ENCODE assay signal across 13 cellular contexts in the genomic region with DNA sequence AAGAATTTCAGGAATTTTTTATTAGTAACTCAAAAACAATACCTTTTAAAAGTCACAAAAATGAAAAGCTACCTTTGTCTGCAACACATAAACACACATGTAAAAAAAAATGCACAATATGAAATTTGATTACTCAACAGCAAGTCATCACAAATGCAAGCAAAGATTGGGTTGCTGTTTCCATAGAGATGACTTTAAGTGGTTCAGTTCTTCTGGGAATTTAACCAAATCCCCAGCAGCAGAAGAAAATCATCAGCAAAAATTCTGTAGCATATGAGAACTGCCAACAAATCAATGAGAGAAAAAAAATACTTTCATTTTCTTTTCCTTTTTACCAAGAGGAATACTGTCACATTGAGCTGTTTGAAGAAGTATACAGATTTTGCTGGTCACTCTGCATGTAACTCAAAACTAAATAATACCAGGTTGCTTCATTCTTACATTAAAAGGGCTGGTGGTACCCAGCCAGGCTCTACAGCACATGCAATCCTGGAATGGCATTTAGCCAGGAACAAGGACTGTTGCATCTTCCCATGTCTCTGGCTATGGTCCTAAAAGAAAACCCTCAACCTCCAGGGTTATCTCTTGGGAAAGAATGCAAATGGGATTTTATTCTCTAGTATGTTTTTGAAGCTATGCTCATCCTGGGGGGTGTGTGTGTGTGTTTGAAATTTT.
A peak's percentile ranks its signal among the peaks of the same experiment; 100 is the strongest.
DNase-seq lines count a peak whose midpoint lies in the region; ATAC-seq and TF ChIP-seq lines count a peak whose summit lies in the region.
"Had no signal": no experiment of that assay in that cellular context is flagged by ENCODE, and none has a peak within 500 bp of the region (broad histone marks: within the 10 kb centered on the region; RNA-seq: fewer than 3 reads in every experiment).

No MANE protein-coding gene starts in this region.

- peak; percentile 15 for DNase-seq in DMS53 (lab: John Stamatoyannopoulos, UW)
- DNase-seq in DMS53 treated with DMSO at 0.1 percent for 48 hours (lab: John Stamatoyannopoulos, UW; ENCODE audit: unreplicated experiment): no peak
- DNase-seq in HT1080 (ENCODE audit: low read depth): peak; percentile 59
- DNase-seq in cerebellar cortex (ENCODE audit: low spot score): peak; percentile 59
- DNase-seq in osteocyte (ENCODE audit: extremely low spot score, unreplicated experiment): no peak
- no peak for DNase-seq in DMS114 treated with DMSO at 0.1 percent for 48 hours (lab: John Stamatoyannopoulos, UW; ENCODE audit: unreplicated experiment)
- DNase-seq: activated gamma-delta T cell; esophagus squamous epithelium; KG1; NK-92 treated with Interleukin-12 subunit alpha and Interleukin-12 subunit beta, amount 100 ng/mL, for 24 hours; testis had no signal

- no peaks in the 10 kb centered on the region for H3K9me3 Mint-ChIP-seq in osteocyte (ENCODE audit: unreplicated experiment)

- H3K27ac Mint-ChIP-seq in osteocyte (ENCODE audit: unreplicated experiment): peak overlapping the region; percentile 58

- peaks cover 1% of the 10 kb centered on the region for H3K36me3 Mint-ChIP-seq in osteocyte (ENCODE audit: unreplicated experiment)

- H3K4me3 Mint-ChIP-seq in osteocyte (ENCODE audit: unreplicated experiment): no peak overlapping the region

- H3K4me1 Mint-ChIP-seq in osteocyte (ENCODE audit: unreplicated experiment): peaks cover 12% of the 10 kb centered on the region

- H3K27me3 Mint-ChIP-seq in osteocyte (ENCODE audit: unreplicated experiment): no peaks in the 10 kb centered on the region

- ATAC-seq in GM19455 (IDR thresholded peaks at IDR 0.05; ENCODE audit: unreplicated experiment) (no peak), HG02973 (IDR thresholded peaks at IDR 0.05; ENCODE audit: unreplicated experiment) (no peak)

- no peak for TF ChIP-seq CTCF in osteocyte (IDR thresholded peaks at IDR 0.05)

Comparison
In these comparisons a context has a peak if more than half of its experiments do, and no peak if none do; other contexts are left out.
1. DNase-seq: peak in DMS53 (single experiment), HT1080 (single experiment) and cerebellar cortex (single experiment); none in DMS53 treated with DMSO at 0.1 percent for 48 hours (single experiment), osteocyte (single experiment) and DMS114 treated with DMSO at 0.1 percent for 48 hours (single experiment).